ENCODE assay signal across 14 cellular contexts in genomic region chr22:44491666-44492405, GRCh38.
"Had no signal": no experiment of that assay in that cellular context is flagged by ENCODE, and none has a peak within 500 bp of the region (broad histone marks: within the 10 kb centered on the region; RNA-seq: fewer than 3 reads in every experiment).

No MANE protein-coding gene starts in this region.

- H3K27ac ChIP-seq: colonic mucosa, esophagus squamous epithelium, hepatocyte, neural progenitor cell, pancreas, suprapubic skin had no signal

- H3K4me2 ChIP-seq: hepatocyte, neural progenitor cell had no signal

- H2AFZ ChIP-seq: hepatocyte, neural progenitor cell had no signal

- DNase-seq: activated CD4-positive, alpha-beta T cell treated with anti-CD3 and anti-CD28 coated beads, Interleukin-2, amount 50 U/mL, for 1 hour; activated naive CD4-positive, alpha-beta T cell treated with anti-CD3 and anti-CD28 coated beads, Interleukin-2, amount 10 ng/mL, durations not matched to agents 7 days and 5 days; colonic mucosa; esophagus squamous epithelium; kidney glomerular epithelial cell; pancreas; stimulated activated CD4-positive, alpha-beta T cell treated with anti-CD3 and anti-CD28 coated beads, Interleukin-4, amount 100 ng/mL, for 1 hour; stimulated activated naive CD4-positive, alpha-beta T cell treated with Interleukin-2 at 50 U/mL for 16 hours; trophoblast cell had no signal

- H3K4me3 ChIP-seq: colonic mucosa, esophagus squamous epithelium, hepatocyte, neural progenitor cell, pancreas, suprapubic skin had no signal

- H3K27ac Mint-ChIP-seq: activated naive CD4-positive, alpha-beta T cell treated with anti-CD3 and anti-CD28 coated beads, Interleukin-2, amount 10 ng/mL, durations not matched to agents 7 days and 5 days; activated T-helper 2 cell treated with anti-CD3 and anti-CD28 coated beads, Interferon-gamma antibody, Interleukin-2, Interleukin-4, amounts not matched to agents 10 μg/mL and 5 μg/mL and 100 μg/mL, durations not matched to agents 14 hours and 24 hours and 36 hours; neural progenitor cell; T-helper 2 cell treated with Interferon-gamma antibody and Interleukin-4, amounts not matched to agents 5 μg/mL and 100 μg/mL, for 36 hours had no signal

- H3K4me3 Mint-ChIP-seq: activated naive CD4-positive, alpha-beta T cell treated with anti-CD3 and anti-CD28 coated beads, Interleukin-2, amount 10 ng/mL, durations not matched to agents 7 days and 5 days; neural progenitor cell; T-helper 2 cell treated with Interferon-gamma antibody and Interleukin-4, amounts not matched to agents 5 μg/mL and 100 μg/mL, for 36 hours had no signal

- H3K27me3 ChIP-seq: colonic mucosa, esophagus squamous epithelium, hepatocyte, neural progenitor cell, pancreas, suprapubic skin had no signal

- H3K9ac ChIP-seq: neural progenitor cell had no signal

- H3K4me1 ChIP-seq: colonic mucosa, neural progenitor cell, suprapubic skin had no signal

- H3K9me3 ChIP-seq: colonic mucosa, esophagus squamous epithelium, pancreas, suprapubic skin had no signal

- H3K9me3 Mint-ChIP-seq: activated naive CD4-positive, alpha-beta T cell treated with anti-CD3 and anti-CD28 coated beads, Interleukin-2, amount 10 ng/mL, durations not matched to agents 7 days and 5 days; activated T-helper 2 cell treated with anti-CD3 and anti-CD28 coated beads, Interferon-gamma antibody, Interleukin-2, Interleukin-4, amounts not matched to agents 10 μg/mL and 5 μg/mL and 100 μg/mL, durations not matched to agents 14 hours and 24 hours and 36 hours; T-helper 2 cell treated with Interferon-gamma antibody and Interleukin-4, amounts not matched to agents 5 μg/mL and 100 μg/mL, for 36 hours had no signal

- H3K36me3 ChIP-seq: colonic mucosa, neural progenitor cell, pancreas had no signal

- H3K27me3 Mint-ChIP-seq: activated naive CD4-positive, alpha-beta T cell treated with anti-CD3 and anti-CD28 coated beads, Interleukin-2, amount 10 ng/mL, durations not matched to agents 7 days and 5 days had no signal
